Comparison of ENCODE assay signal across 8 cellular contexts in the genomic region with DNA sequence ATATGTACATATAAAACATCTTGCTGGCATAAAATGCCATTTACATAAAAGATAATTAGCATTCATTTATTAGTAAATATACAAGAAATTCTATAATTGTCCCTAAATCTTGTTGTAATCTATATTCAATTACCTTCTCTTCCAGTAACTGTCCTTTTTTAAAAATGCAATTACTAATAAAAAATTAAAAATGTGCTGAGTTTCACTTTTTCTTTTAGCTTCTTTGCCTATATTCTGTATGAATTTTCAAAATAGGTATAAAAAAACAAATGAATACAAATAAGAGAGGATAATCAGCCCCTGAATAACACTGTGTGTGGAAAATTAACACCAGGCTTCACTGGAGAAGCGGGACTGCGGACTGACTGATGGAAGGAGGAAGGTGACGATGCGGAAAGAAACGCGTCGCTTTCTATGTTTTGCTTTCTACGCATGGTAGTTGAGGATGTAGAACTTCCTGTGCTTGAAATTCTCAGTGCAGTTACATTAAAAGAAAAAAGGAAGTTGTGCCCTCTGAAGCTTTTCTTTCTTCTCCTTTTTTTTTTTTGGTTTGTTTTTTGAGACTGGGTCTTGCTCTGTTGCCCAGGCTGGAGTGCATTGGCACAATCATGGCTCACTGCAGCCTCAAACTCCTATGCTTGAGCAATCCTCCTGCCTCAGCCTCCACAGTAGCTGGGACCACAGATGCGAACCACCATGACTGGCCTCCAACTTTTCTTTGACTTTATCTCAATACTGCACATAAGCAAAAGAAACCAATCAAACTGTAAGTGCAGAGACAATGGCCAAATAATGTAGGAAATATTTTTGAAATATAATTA. TPM values are rescaled to one million over a fixed set of nuclear protein-coding genes. Genes with fewer than 3 reads are reported as not detected.
DNase-seq lines count a peak whose midpoint lies in the region; ATAC-seq lines count a peak whose summit lies in the region.

No MANE protein-coding gene starts in this region.

- H3K4me3 Mint-ChIP-seq in activated T-helper 17 cell treated with anti-CD3 and anti-CD28 coated beads, Interleukin-2, amount 50 U/mL, for 72 hours: peak overlapping the region; percentile 76
- H3K4me3 Mint-ChIP-seq in stimulated activated naive B cell treated with anti-CD40 and anti-IgM and Interleukin-4, amounts not matched to agents 10 μg/mL and 1 μg/mL and 100 μg/mL, for 72 hours: peak overlapping the region; percentile 64 to 69

- H3K27me3 Mint-ChIP-seq in activated T-helper 17 cell treated with anti-CD3 and anti-CD28 coated beads, Interleukin-2, amount 50 U/mL, for 72 hours: peaks cover 7% of the 10 kb centered on the region
- peaks cover 29 to 40% of the 10 kb centered on the region in 2 donors for H3K27me3 Mint-ChIP-seq in stimulated activated naive B cell treated with anti-CD40 and anti-IgM and Interleukin-4, amounts not matched to agents 10 μg/mL and 1 μg/mL and 100 μg/mL, for 72 hours

- peak overlapping the region; percentile 69 for H3K27ac Mint-ChIP-seq in activated T-helper 17 cell treated with anti-CD3 and anti-CD28 coated beads, Interleukin-2, amount 50 U/mL, for 72 hours
- peak overlapping the region; percentile 37 for H3K27ac Mint-ChIP-seq in stimulated activated naive B cell treated with anti-CD40 and anti-IgM and Interleukin-4, amounts not matched to agents 10 μg/mL and 1 μg/mL and 100 μg/mL, for 72 hours

- H3K4me1 Mint-ChIP-seq in activated T-helper 17 cell treated with anti-CD3 and anti-CD28 coated beads, Interleukin-2, amount 50 U/mL, for 72 hours: peaks cover 6% of the 10 kb centered on the region
- H3K4me1 Mint-ChIP-seq in stimulated activated naive B cell treated with anti-CD40 and anti-IgM and Interleukin-4, amounts not matched to agents 10 μg/mL and 1 μg/mL and 100 μg/mL, for 72 hours: peaks cover 7 to 12% of the 10 kb centered on the region in 2 donors

- ATAC-seq in HG03460 (IDR thresholded peaks at IDR 0.05; ENCODE audit: unreplicated experiment): peak; percentile 85
- peak; percentile 68 for ATAC-seq in activated T-helper 17 cell treated with anti-CD3 and anti-CD28 coated beads, Interleukin-2, amount 50 U/mL, for 72 hours (replicated peaks)
- ATAC-seq in stimulated activated naive B cell treated with anti-CD40 and anti-IgM and Interleukin-4, amounts not matched to agents 10 μg/mL and 1 μg/mL and 100 μg/mL, for 72 hours (replicated peaks): peak; percentile 82 to 98

- no peaks in the 10 kb centered on the region for H3K36me3 Mint-ChIP-seq in activated T-helper 17 cell treated with anti-CD3 and anti-CD28 coated beads, Interleukin-2, amount 50 U/mL, for 72 hours (ENCODE audit: low read depth)
- H3K36me3 Mint-ChIP-seq in stimulated activated naive B cell treated with anti-CD40 and anti-IgM and Interleukin-4, amounts not matched to agents 10 μg/mL and 1 μg/mL and 100 μg/mL, for 72 hours: no peaks in the 10 kb centered on the region

- DNase-seq in stimulated activated CD4-positive, alpha-beta T cell treated with anti-CD3 and anti-CD28 coated beads, Interleukin-12 subunit alpha, Interleukin-12 subunit beta, amount 100 ng/mL, for 4 hours: peak; percentile 19
- DNase-seq in stimulated activated CD4-positive, alpha-beta T cell treated with anti-CD3 and anti-CD28 coated beads, Interleukin-2, amount 100 ng/mL, for 48 hours: no peak
- DNase-seq in stimulated activated naive B cell treated with anti-CD40 and anti-IgM and Interleukin-4, amounts not matched to agents 10 μg/mL and 1 μg/mL and 100 μg/mL, for 72 hours: peak; percentile 37
- no peak for DNase-seq in NCI-H524 (lab: John Stamatoyannopoulos, UW)
- no peak for DNase-seq in cerebellar nuclear complex (lab: John Stamatoyannopoulos, UW)
- DNase-seq in NCI-H1092 treated with DMSO at 0.1 percent for 48 hours (lab: John Stamatoyannopoulos, UW): no peak

- no peaks in the 10 kb centered on the region for H3K9me3 Mint-ChIP-seq in activated T-helper 17 cell treated with anti-CD3 and anti-CD28 coated beads, Interleukin-2, amount 50 U/mL, for 72 hours
- H3K9me3 Mint-ChIP-seq in stimulated activated naive B cell treated with anti-CD40 and anti-IgM and Interleukin-4, amounts not matched to agents 10 μg/mL and 1 μg/mL and 100 μg/mL, for 72 hours: peaks cover 0 to 2% of the 10 kb centered on the region in 2 donors

RNA-seq across cellular contexts. Expression of gene ZMYND11, which starts 7.4 kb away (rescaled TPM):
- total RNA-seq in activated T-helper 17 cell treated with anti-CD3 and anti-CD28 coated beads, Interleukin-2, amount 50 U/mL, for 72 hours: 10 to 100 TPM; 14.2 to 23.4 TPM

Comparison
In these comparisons a context has a peak if more than half of its experiments do, and no peak if none do; other contexts are left out.
1. DNase-seq: peak in stimulated activated CD4-positive, alpha-beta T cell treated with anti-CD3 and anti-CD28 coated beads, Interleukin-12 subunit alpha, Interleukin-12 subunit beta, amount 100 ng/mL, for 4 hours (single experiment) and stimulated activated naive B cell treated with anti-CD40 and anti-IgM and Interleukin-4, amounts not matched to agents 10 μg/mL and 1 μg/mL and 100 μg/mL, for 72 hours (single experiment); none in stimulated activated CD4-positive, alpha-beta T cell treated with anti-CD3 and anti-CD28 coated beads, Interleukin-2, amount 100 ng/mL, for 48 hours (0 of 2), NCI-H524 (0 of 2), cerebellar nuclear complex (0 of 2) and NCI-H1092 treated with DMSO at 0.1 percent for 48 hours (single experiment).
2. Peak in every context shown above with its lines, with median percentiles within 50 percentile points of each other: ATAC-seq.